Comparison of ENCODE assay signal across 1 cellular context in genomic region chr18:47928466-47928865, GRCh38.
TF ChIP-seq lines count a peak whose summit lies in the region.

No MANE protein-coding gene starts in this region.

TF ChIP-seq in H1, 55 proteins besides CTCF, POLR2A, EP300 and RAD21 (continued from another document):
- TF ChIP-seq ATF3 (IDR thresholded peaks at IDR 0.05; ENCODE audit: insufficient read depth, low read depth, low read length) (no peak), NRF1 (IDR thresholded peaks at IDR 0.05; ENCODE audit: low read depth, low read length) (no peak), FOSL1 (IDR thresholded peaks at IDR 0.05; ENCODE audit: insufficient read depth, low read depth, low read length) (no peak), ASH2L (IDR thresholded peaks at IDR 0.05; ENCODE audit: low read length) (no peak), POU5F1 (IDR thresholded peaks at IDR 0.05; ENCODE audit: low read depth, low read length) (no peak), KDM5A (IDR thresholded peaks at IDR 0.05; ENCODE audit: low read length) (no peak), KDM1A (IDR thresholded peaks at IDR 0.05; ENCODE audit: borderline replicate concordance, low read length) (no peak), TAF1 (IDR thresholded peaks at IDR 0.05; ENCODE audit: low read depth, low read length) (no peak), CREB1 (IDR thresholded peaks at IDR 0.05) (no peak), SP4 (IDR thresholded peaks at IDR 0.05; ENCODE audit: low read length) (no peak), SP1 (IDR thresholded peaks at IDR 0.05; ENCODE audit: low read depth, low read length) (no peak), GABPA (IDR thresholded peaks at IDR 0.05; ENCODE audit: borderline replicate concordance, insufficient read depth, low read length) (no peak), YY1 (IDR thresholded peaks at IDR 0.05; ENCODE audit: low read depth, low read length) (no peak)
TF ChIP-seq in H1: peak in this region for 0.
